ENCODE assay signal across 16 cellular contexts in the genomic region with DNA sequence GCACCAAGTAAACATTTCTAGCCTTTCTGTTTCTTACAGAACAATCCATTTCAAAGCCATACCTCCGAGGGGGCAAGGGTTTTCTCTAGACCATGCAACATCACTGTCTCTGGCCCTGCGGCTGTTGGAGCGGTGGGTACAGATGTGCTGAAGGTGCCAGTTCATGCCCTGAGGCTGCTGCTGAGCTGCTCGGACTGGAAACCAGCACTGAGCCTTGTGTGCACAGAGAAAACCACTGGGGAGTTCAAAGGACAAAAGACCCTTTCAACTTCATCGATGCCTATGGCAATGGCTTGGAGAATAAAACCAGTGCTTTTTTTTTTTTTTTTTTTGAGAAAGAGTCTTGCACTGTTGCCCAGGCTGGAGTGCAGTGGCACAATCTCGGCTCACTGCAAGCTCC.
DNase-seq lines count a peak whose midpoint lies in the region; ATAC-seq and TF ChIP-seq lines count a peak whose summit lies in the region.
"Had no signal": no experiment of that assay in that cellular context is flagged by ENCODE, and none has a peak within 500 bp of the region (broad histone marks: within the 10 kb centered on the region; RNA-seq: fewer than 3 reads in every experiment).

No MANE protein-coding gene starts in this region.

- H3K27ac ChIP-seq in BLaER1 treated with 17β-estradiol and CSF1 and Interleukin-3, amounts not matched to agents 10 nM and 100 nM = no peak overlapping the region
- H3K27ac ChIP-seq in prostate gland = no peak overlapping the region
- H3K27ac ChIP-seq: C4-2B had no signal

- WGBS in prostate gland = 71% methylated on average over 6 of the region's 6 CpGs

- H3K27me3 ChIP-seq in BLaER1 treated with 17β-estradiol and CSF1 and Interleukin-3, amounts not matched to agents 10 nM and 100 nM = peaks cover 0 to 21% (median 0%) of the 10 kb centered on the region in 11 experiments; a peak in 7 of 22 replicates
- no peaks in the 10 kb centered on the region for H3K27me3 ChIP-seq in prostate gland (replicated peaks; ENCODE audit: insufficient read depth)

- no peaks in the 10 kb centered on the region for H3K36me3 Mint-ChIP-seq in neural crest cell (ENCODE audit: low read depth)

- peak overlapping the region; percentile 85 for H3K27ac Mint-ChIP-seq in neural crest cell (ENCODE audit: unreplicated experiment)
- H3K27ac Mint-ChIP-seq: B cell; CD4-positive, alpha-beta T cell; H9 had no signal

- TF ChIP-seq CTCF in neural crest cell (conservative IDR thresholded peaks at IDR 0.05) (no peak), prostate gland (IDR thresholded peaks at IDR 0.05) (no peak)

- no peaks in the 10 kb centered on the region for H3K36me3 ChIP-seq in BLaER1 treated with 17β-estradiol and CSF1 and Interleukin-3, amounts not matched to agents 10 nM and 100 nM
- no peaks in the 10 kb centered on the region for H3K36me3 ChIP-seq in prostate gland

- peaks cover 55% of the 10 kb centered on the region for H3K4me1 Mint-ChIP-seq in neural crest cell

- DNase-seq in NCI-H69 (lab: John Stamatoyannopoulos, UW) (peak; percentile 33), foreskin melanocyte (peak; percentile 55), neural crest cell (ENCODE audit: low read depth, low spot score) (no peak), posterior cingulate gyrus (no peak), prostate gland (ENCODE audit: low spot score) (no peak)
- DNase-seq: Calu3; CD4-positive, alpha-beta T cell; DMS79 treated with DMSO at 0.1 percent for 48 hours; H9; IMR-90; KBM-7 had no signal

- intact Hi-C loops in posterior cingulate gyrus (cut with DNase I) (no loop called here), prostate gland (cut with DNase I) (no loop called here)

- no peak overlapping the region for H3K4me3 ChIP-seq in BLaER1 treated with 17β-estradiol and CSF1 and Interleukin-3, amounts not matched to agents 10 nM and 100 nM
- no peak overlapping the region for H3K4me3 ChIP-seq in prostate gland
- H3K4me3 ChIP-seq: GM12878 had no signal

- peak overlapping the region in 6 of 11 experiments; percentile 26 to 83 (median 76); a peak in 7 of 22 replicates for H3K4me2 ChIP-seq in BLaER1 treated with 17β-estradiol and CSF1 and Interleukin-3, amounts not matched to agents 10 nM and 100 nM

- no peak overlapping the region for H3K4me3 Mint-ChIP-seq in neural crest cell
- H3K4me3 Mint-ChIP-seq: B cell; CD4-positive, alpha-beta T cell; H9 had no signal

- H4K20me1 ChIP-seq in BLaER1 treated with 17β-estradiol and CSF1 and Interleukin-3, amounts not matched to agents 10 nM and 100 nM = no peaks in the 10 kb centered on the region; a peak in 1 of 22 replicates

- no peak for ATAC-seq in HG03139 (IDR thresholded peaks at IDR 0.05; ENCODE audit: unreplicated experiment)
- ATAC-seq: GM12878 had no signal

- H3K27me3 Mint-ChIP-seq in neural crest cell (ENCODE audit: low read depth) = no peaks in the 10 kb centered on the region

- no peaks in the 10 kb centered on the region for H3K9me3 Mint-ChIP-seq in neural crest cell
- H3K9me3 Mint-ChIP-seq: CD4-positive, alpha-beta T cell; H9 had no signal

- no peaks in the 10 kb centered on the region; a peak in 1 of 22 replicates for H3K9me3 ChIP-seq in BLaER1 treated with 17β-estradiol and CSF1 and Interleukin-3, amounts not matched to agents 10 nM and 100 nM (replicated peaks in 1 of 11)
- no peaks in the 10 kb centered on the region for H3K9me3 ChIP-seq in prostate gland

- no peak for TF ChIP-seq POLR2A in prostate gland (IDR thresholded peaks at IDR 0.05)

- peaks cover 13 to 70% (median 52%) of the 10 kb centered on the region in 10 experiments; a peak in 18 of 20 replicates for H3K4me1 ChIP-seq in BLaER1 treated with 17β-estradiol and CSF1 and Interleukin-3, amounts not matched to agents 10 nM and 100 nM
- no peaks in the 10 kb centered on the region for H3K4me1 ChIP-seq in prostate gland (replicated peaks)

- no peak overlapping the region for H3K9ac ChIP-seq in BLaER1 treated with 17β-estradiol and CSF1 and Interleukin-3, amounts not matched to agents 10 nM and 100 nM

Comparison
In these comparisons a context has a peak if more than half of its experiments do, and no peak if none do; other contexts are left out.
1. DNase-seq: peak in NCI-H69 (single experiment) and foreskin melanocyte (single experiment); none in neural crest cell (single experiment), posterior cingulate gyrus (0 of 10) and prostate gland (single experiment).